In genomic region chr21:42515708-42516502, GRCh38 we compare ENCODE assay signal across 8 cellular contexts. TPM values are rescaled to one million over a fixed set of nuclear protein-coding genes. Genes with fewer than 3 reads are reported as not detected.
A peak's percentile ranks its signal among the peaks of the same experiment; 100 is the strongest.
DNase-seq lines count a peak whose midpoint lies in the region; FAIRE-seq and TF ChIP-seq lines count a peak whose summit lies in the region.

No MANE protein-coding gene starts in this region.

- H3K4me3 ChIP-seq in Karpas-422 (ENCODE audit: low read length), result peak overlapping the region; percentile 88; the same call in 1 of the 2 replicates
- H3K4me3 ChIP-seq in adrenal gland, result no peak overlapping the region
- H3K4me3 ChIP-seq in mesodermal cell (ENCODE audit: extremely low read depth, insufficient read depth, low read length, poor library complexity, severe bottlenecking), result no peak overlapping the region

- no peaks in the 10 kb centered on the region for H3K9me3 ChIP-seq in Karpas-422 (ENCODE audit: low read length)
- no peaks in the 10 kb centered on the region for H3K9me3 ChIP-seq in adrenal gland (replicated peaks in 1 of 3)
- H3K9me3 ChIP-seq in mesodermal cell (ENCODE audit: control insufficient read depth, low read length), result no peaks in the 10 kb centered on the region

- FAIRE-seq in HTR-8/SVneo (lab: Jason Lieb, UNC), result no peak
- no peak for FAIRE-seq in H54 (lab: Jason Lieb, UNC)

- no peak for TF ChIP-seq CTCF in adrenal gland (IDR thresholded peaks at IDR 0.05)

- TF ChIP-seq POLR2A in adrenal gland (IDR thresholded peaks at IDR 0.05), result peak in 1 of 2 donors; percentile 48
- no peak for TF ChIP-seq POLR2A in H54 (IDR thresholded peaks at IDR 0.05; ENCODE audit: low read depth, low read length)

- peaks cover 10% of the 10 kb centered on the region; the same call in 1 of the 2 replicates for H3K79me2 ChIP-seq in Karpas-422 (ENCODE audit: low read length)

- H4K20me1 ChIP-seq in Karpas-422 (ENCODE audit: insufficient read depth, low read depth, low read length), result no peaks in the 10 kb centered on the region

- peak overlapping the region; percentile 85 for H3K4me2 ChIP-seq in Karpas-422 (ENCODE audit: low read depth, low read length, poor library complexity, severe bottlenecking)

- H3K4me1 ChIP-seq in Karpas-422 (ENCODE audit: low read length) (peaks cover 47% of the 10 kb centered on the region), adrenal gland (replicated peaks in 1 of 2) (peaks cover 23 to 49% of the 10 kb centered on the region in 2 donors), mesodermal cell (ENCODE audit: control insufficient read depth, insufficient read depth, low read length, poor library complexity, severe bottlenecking) (peaks cover 22% of the 10 kb centered on the region)

- H2AFZ ChIP-seq in Karpas-422 (ENCODE audit: low read length), result no peak overlapping the region

- H3K36me3 ChIP-seq in Karpas-422 (ENCODE audit: insufficient read depth, low read length), result peaks cover 5% of the 10 kb centered on the region; the same call in 1 of the 2 replicates
- peaks cover 0 to 7% of the 10 kb centered on the region in 2 donors for H3K36me3 ChIP-seq in adrenal gland (replicated peaks in 1 of 2)
- H3K36me3 ChIP-seq in mesodermal cell (ENCODE audit: control insufficient read depth, insufficient read depth, low read length), result no peaks in the 10 kb centered on the region

- H3K9ac ChIP-seq in Karpas-422 (ENCODE audit: low read length), result peak overlapping the region; percentile 89; the same call in 1 of the 2 replicates

- no peaks in the 10 kb centered on the region for H3K9me2 ChIP-seq in Karpas-422 (replicated peaks; ENCODE audit: insufficient read depth, low read length)

- 62 to 82% (median 73%) methylated on average over 11 to 12 of the region's 12 CpGs for WGBS in adrenal gland, 4 donors
- 84 to 86% methylated on average over 9 to 11 of the region's 12 CpGs for WGBS in mesodermal cell (ENCODE audit: insufficient coverage in 2 of 2), 2 experiments

- intact Hi-C loops in adrenal gland (cut with DNase I), result no loop called here

- peak overlapping the region; percentile 74 for H3K27ac ChIP-seq in Karpas-422 (ENCODE audit: low read length)
- peak overlapping the region in 4 of 5 donors; percentile 47 to 93 (median 72) for H3K27ac ChIP-seq in adrenal gland
- peak overlapping the region; percentile 43 for H3K27ac ChIP-seq in mesodermal cell (ENCODE audit: low read depth, low read length, severe bottlenecking)

- DNase-seq in COLO668 (lab: John Stamatoyannopoulos, UW; ENCODE audit: unreplicated experiment) (peak; percentile 65), Karpas-422 (no peak), adrenal gland (peak in 4 of 7 donors; percentile 32 to 63 (median 56)), SW480 (ENCODE audit: low spot score) (no peak), HTR-8/SVneo (ENCODE audit: insufficient read length, low spot score) (no peak), DMS 273 (lab: John Stamatoyannopoulos, UW; ENCODE audit: unreplicated experiment) (no peak), H54 (ENCODE audit: insufficient read length, low spot score) (no peak)

- no peaks in the 10 kb centered on the region for H3K27me3 ChIP-seq in Karpas-422 (ENCODE audit: low read length)
- no peaks in the 10 kb centered on the region for H3K27me3 ChIP-seq in adrenal gland

RNA-seq across cellular contexts. Expression of gene SLC37A1, which starts 2.3 kb away (rescaled TPM):
- 47.1 and 51.4 TPM in 2 replicates for total RNA-seq in Karpas-422 (2014; rRNA removed; shearing (Covaris generic); ENCODE audit: low replicate concordance)
- total RNA-seq in adrenal gland, result 10 to 100 TPM in 7 of 8 donors, 1 to 10 TPM in 1; 7.4 to 27.2 (median 18.7) TPM
- polyA plus RNA-seq in adrenal gland, result 10 to 100 TPM; 11.0 to 16.7 (median 14.3) TPM
- polyA plus RNA-seq in mesodermal cell (2013, experiment 1 of 2), result 2.8 TPM
- polyA plus RNA-seq in mesodermal cell (2013, experiment 2 of 2), result 2.6 TPM

RNA-seq across cellular contexts. Expression of gene RSPH1, which starts 19.9 kb away (rescaled TPM):
- 0.26 and 0.54 TPM in 2 replicates for total RNA-seq in Karpas-422 (2014; rRNA removed; shearing (Covaris generic); ENCODE audit: low replicate concordance)
- total RNA-seq in adrenal gland, result 1 to 10 TPM in 1 of 8 donors, under 1 TPM in 5, not detected in 2; 0.13 to 1.4 (median 0.72) TPM
- polyA plus RNA-seq in adrenal gland, result 1 to 10 TPM; 1.2 to 5.8 (median 3.2) TPM
- polyA plus RNA-seq in mesodermal cell (2013, experiment 1 of 2), result not detected
- polyA plus RNA-seq in mesodermal cell (2013, experiment 2 of 2), result not detected

Comparison
In these comparisons a context has a peak if more than half of its experiments do, and no peak if none do; other contexts are left out.
1. DNase-seq: peak in COLO668 (single experiment) and adrenal gland (4 of 7); none in Karpas-422 (single experiment), SW480 (single experiment), HTR-8/SVneo (single experiment), DMS 273 (single experiment) and H54 (single experiment).
2. Peak in every context shown above with its lines, with median percentiles within 50 percentile points of each other: H3K27ac ChIP-seq.